Comparison of ENCODE assay signal across 15 cellular contexts in the genomic region with DNA sequence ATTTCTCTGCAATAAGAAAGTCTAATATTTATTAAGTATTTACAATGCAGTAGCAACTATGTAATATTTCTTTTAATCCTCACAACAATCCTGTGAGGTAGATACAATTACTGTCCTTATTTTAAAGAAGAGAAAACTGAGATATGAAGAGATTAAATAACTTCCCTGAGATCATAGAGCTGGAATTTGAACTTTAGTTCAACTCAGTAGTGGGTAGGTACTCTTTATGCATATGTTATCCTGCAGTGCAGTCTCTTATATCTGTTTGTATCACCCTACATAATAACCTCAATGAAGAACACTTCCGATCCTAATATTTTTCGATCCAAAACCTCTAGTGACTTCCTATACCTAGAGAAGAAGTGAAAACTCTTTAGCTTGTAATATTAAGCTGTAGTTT.
DNase-seq lines count a peak whose midpoint lies in the region; ATAC-seq, FAIRE-seq and TF ChIP-seq lines count a peak whose summit lies in the region.
"Had no signal": no experiment of that assay in that cellular context is flagged by ENCODE, and none has a peak within 500 bp of the region (broad histone marks: within the 10 kb centered on the region; RNA-seq: fewer than 3 reads in every experiment).

No MANE protein-coding gene starts in this region.

- 94% methylated on average over 2 of the region's 2 CpGs for WGBS in hepatocyte (ENCODE audit: low lambda C conversion rate, missing lambda C conversion rate)

- H3K27me3 ChIP-seq in astrocyte (ENCODE audit: insufficient read depth, low read length) (no peaks in the 10 kb centered on the region), hepatocyte (no peaks in the 10 kb centered on the region), tibial artery (no peaks in the 10 kb centered on the region)

- no peak overlapping the region for H3K27ac Mint-ChIP-seq in astrocyte (ENCODE audit: unreplicated experiment)
- no peak overlapping the region for H3K27ac Mint-ChIP-seq in natural killer cell treated with Interleukin-12 subunit alpha and Interleukin-12 subunit beta and Interleukin-15 and Interleukin-18, amount 100 ng/mL, for 72 hours
- H3K27ac Mint-ChIP-seq: CD8-positive, alpha-beta memory T cell; HFFc6 had no signal

- H3K27ac ChIP-seq in astrocyte (ENCODE audit: low read depth, low read length): no peak overlapping the region
- peak overlapping the region; percentile 41 for H3K27ac ChIP-seq in hepatocyte
- H3K27ac ChIP-seq in tibial artery: peak overlapping the region; percentile 31 to 41
- H3K27ac ChIP-seq: HL-60 had no signal

- no peak for FAIRE-seq in astrocyte (lab: Jason Lieb, UNC)
- FAIRE-seq: A204.1, GM19239 had no signal

- no peak overlapping the region for H3K4me3 ChIP-seq in astrocyte (ENCODE audit: insufficient read depth, low read depth, low read length)
- no peak overlapping the region for H3K4me3 ChIP-seq in hepatocyte
- no peak overlapping the region for H3K4me3 ChIP-seq in tibial artery

- H3K79me2 ChIP-seq in astrocyte (ENCODE audit: insufficient read depth, low read length) (no peaks in the 10 kb centered on the region), hepatocyte (no peaks in the 10 kb centered on the region)

- DNase-seq in astrocyte (ENCODE audit: low read depth): peak; percentile 31
- no peak for DNase-seq in hepatocyte (ENCODE audit: low spot score)
- peak; percentile 37 for DNase-seq in non-pigmented ciliary epithelial cell (ENCODE audit: low read depth)
- DNase-seq in tibial artery: no peak
- DNase-seq in natural killer cell treated with Interleukin-12 subunit alpha and Interleukin-12 subunit beta and Interleukin-15 and Interleukin-18, amount 100 ng/mL, for 72 hours (ENCODE audit: low spot score): no peak
- no peak for DNase-seq in NAMALWA (ENCODE audit: low spot score)
- DNase-seq: CD8-positive, alpha-beta memory T cell; GF-D8; HCEC 1CT had no signal

- no peaks in the 10 kb centered on the region for H3K4me1 ChIP-seq in astrocyte (ENCODE audit: insufficient read depth, low read length)
- peaks cover 16% of the 10 kb centered on the region for H3K4me1 ChIP-seq in hepatocyte (ENCODE audit: insufficient read depth)
- peaks cover 0 to 12% (median 0%) of the 10 kb centered on the region in 4 donors for H3K4me1 ChIP-seq in tibial artery
- H3K4me1 ChIP-seq: Caco-2 had no signal

- H3K9me3 Mint-ChIP-seq in astrocyte (ENCODE audit: unreplicated experiment): peaks cover 4% of the 10 kb centered on the region
- H3K9me3 Mint-ChIP-seq in natural killer cell treated with Interleukin-12 subunit alpha and Interleukin-12 subunit beta and Interleukin-15 and Interleukin-18, amount 100 ng/mL, for 72 hours: no peaks in the 10 kb centered on the region
- H3K9me3 Mint-ChIP-seq: HFFc6 had no signal

- no peak for TF ChIP-seq CTCF in astrocyte (IDR thresholded peaks at IDR 0.05; ENCODE audit: insufficient read depth, low read depth, low read length)
- no peak for TF ChIP-seq CTCF in hepatocyte (IDR thresholded peaks at IDR 0.05; ENCODE audit: poor library complexity)
- no peak for TF ChIP-seq CTCF in tibial artery (IDR thresholded peaks at IDR 0.05)

- no peak overlapping the region for H3K4me3 Mint-ChIP-seq in astrocyte (ENCODE audit: unreplicated experiment)
- no peak overlapping the region for H3K4me3 Mint-ChIP-seq in natural killer cell treated with Interleukin-12 subunit alpha and Interleukin-12 subunit beta and Interleukin-15 and Interleukin-18, amount 100 ng/mL, for 72 hours
- H3K4me3 Mint-ChIP-seq: CD8-positive, alpha-beta memory T cell; HFFc6 had no signal

- H3K4me2 ChIP-seq in astrocyte (ENCODE audit: low read length): no peak overlapping the region
- H3K4me2 ChIP-seq in hepatocyte: no peak overlapping the region

- no peaks in the 10 kb centered on the region for H3K9me2 ChIP-seq in hepatocyte (replicated peaks; ENCODE audit: insufficient read depth)

- H3K36me3 ChIP-seq in astrocyte (ENCODE audit: insufficient read depth, low read length) (no peaks in the 10 kb centered on the region), hepatocyte (replicated peaks; ENCODE audit: insufficient read depth, low read depth) (no peaks in the 10 kb centered on the region), tibial artery (peaks cover 0 to 8% (median 3%) of the 10 kb centered on the region in 3 donors)

- peaks cover 11% of the 10 kb centered on the region for H3K36me3 Mint-ChIP-seq in astrocyte (ENCODE audit: low read depth, unreplicated experiment)
- H3K36me3 Mint-ChIP-seq in natural killer cell treated with Interleukin-12 subunit alpha and Interleukin-12 subunit beta and Interleukin-15 and Interleukin-18, amount 100 ng/mL, for 72 hours: no peaks in the 10 kb centered on the region
- H3K36me3 Mint-ChIP-seq: CD8-positive, alpha-beta memory T cell had no signal

- H2AFZ ChIP-seq in astrocyte (ENCODE audit: low read depth, low read length) (no peak overlapping the region), hepatocyte (no peak overlapping the region)

- H3K27me3 Mint-ChIP-seq in astrocyte (ENCODE audit: low read depth, unreplicated experiment): no peaks in the 10 kb centered on the region
- H3K27me3 Mint-ChIP-seq in natural killer cell treated with Interleukin-12 subunit alpha and Interleukin-12 subunit beta and Interleukin-15 and Interleukin-18, amount 100 ng/mL, for 72 hours: peaks cover 25 to 52% of the 10 kb centered on the region in 2 donors

- intact Hi-C loops in tibial artery (cut with DNase I; ENCODE audit: low total_unique reads): no loop called here

- no peak for ATAC-seq in GM21367 (IDR thresholded peaks at IDR 0.05; ENCODE audit: unreplicated experiment)
- ATAC-seq in natural killer cell treated with Interleukin-12 subunit alpha and Interleukin-12 subunit beta and Interleukin-15 and Interleukin-18, amount 100 ng/mL, for 72 hours: no peak

- H3K4me1 Mint-ChIP-seq in astrocyte (ENCODE audit: low read depth, unreplicated experiment): peaks cover 20% of the 10 kb centered on the region
- no peaks in the 10 kb centered on the region for H3K4me1 Mint-ChIP-seq in natural killer cell treated with Interleukin-12 subunit alpha and Interleukin-12 subunit beta and Interleukin-15 and Interleukin-18, amount 100 ng/mL, for 72 hours (ENCODE audit: low read depth in 2 of 2)
- H3K4me1 Mint-ChIP-seq: CD8-positive, alpha-beta memory T cell had no signal

- H3K9me3 ChIP-seq in astrocyte (ENCODE audit: insufficient read depth, low read depth, low read length) (no peaks in the 10 kb centered on the region), hepatocyte (ENCODE audit: low read depth) (no peaks in the 10 kb centered on the region), tibial artery (no peaks in the 10 kb centered on the region)
- H3K9me3 ChIP-seq: Caco-2 had no signal

- H4K20me1 ChIP-seq in astrocyte (ENCODE audit: insufficient read depth, low read length) (no peaks in the 10 kb centered on the region), hepatocyte (ENCODE audit: insufficient read depth, poor library complexity, severe bottlenecking) (no peaks in the 10 kb centered on the region)

- H3K9ac ChIP-seq in astrocyte (ENCODE audit: low read length): no peak overlapping the region

Comparison
In these comparisons a context has a peak if more than half of its experiments do, and no peak if none do; other contexts are left out.
1. DNase-seq: peak in astrocyte (single experiment) and non-pigmented ciliary epithelial cell (single experiment); none in hepatocyte (single experiment), tibial artery (0 of 2), natural killer cell treated with Interleukin-12 subunit alpha and Interleukin-12 subunit beta and Interleukin-15 and Interleukin-18, amount 100 ng/mL, for 72 hours (single experiment) and NAMALWA (single experiment).